Comparison of ENCODE assay signal across 17 cellular contexts in genomic region chr6:38117281-38117680, GRCh38.
DNase-seq lines count a peak whose midpoint lies in the region; ATAC-seq, FAIRE-seq and TF ChIP-seq lines count a peak whose summit lies in the region.
"Had no signal": no experiment of that assay in that cellular context is flagged by ENCODE, and none has a peak within 500 bp of the region (broad histone marks: within the 10 kb centered on the region; RNA-seq: fewer than 3 reads in every experiment).

No MANE protein-coding gene starts in this region.

- H3K9me3 ChIP-seq in A673 (ENCODE audit: low read depth, low read length, poor library complexity, severe bottlenecking) (no peaks in the 10 kb centered on the region), GM23248 (ENCODE audit: low read depth) (no peaks in the 10 kb centered on the region), adipocyte (ENCODE audit: control insufficient read depth, low read length) (no peaks in the 10 kb centered on the region), HepG2 (ENCODE audit: low read length) (no peaks in the 10 kb centered on the region)
- H3K9me3 ChIP-seq: mucosa of descending colon, right lobe of liver had no signal

- no peak for TF ChIP-seq RAD21 in HepG2 (CRISPR knock-in tag; IDR thresholded peaks at IDR 0.05)

- H4K20me1 ChIP-seq in GM23248 (ENCODE audit: insufficient read depth), result peaks cover 5% of the 10 kb centered on the region; the same call in 1 of the 2 replicates
- H4K20me1 ChIP-seq in HepG2 (ENCODE audit: insufficient read depth, low read length), result no peaks in the 10 kb centered on the region

- 0 out of 2 replicates have a peak, but pooled peaks cover 12% of the 10 kb centered on the region for H3F3A ChIP-seq in GM23248 (ENCODE audit: insufficient read depth)

- H3K79me2 ChIP-seq in GM23248 (ENCODE audit: insufficient read depth), result peaks cover 73% of the 10 kb centered on the region
- no peaks in the 10 kb centered on the region for H3K79me2 ChIP-seq in HepG2 (ENCODE audit: insufficient read depth, low read length)

- no peak for DNase-seq in A673 (ENCODE audit: low spot score)
- DNase-seq in GM23248, result peak; percentile 58
- DNase-seq in adipocyte (ENCODE audit: low read depth), result peak; percentile 19
- peak; percentile 21 for DNase-seq in fibroblast of pulmonary artery (ENCODE audit: low read depth)
- DNase-seq in dorsolateral prefrontal cortex, result no peak
- no peak for DNase-seq in HepG2 (ENCODE audit: low spot score)
- DNase-seq: activated CD4-positive, alpha-beta memory T cell treated with anti-CD3 and anti-CD28 coated beads, Interleukin-2, amount 10 ng/mL, durations not matched to agents 7 days and 5 days; KG1; mucosa of descending colon; NCI-H1105 treated with DMSO at 0.1 percent for 48 hours; NCI-H2171 treated with DMSO at 0.1 percent for 48 hours; right lobe of liver; SW 1271; WERI-Rb-1 had no signal

- TF ChIP-seq EP300 in HepG2 (IDR thresholded peaks at IDR 0.05; ENCODE audit: low read depth in 2 of 2, low read length in 2 of 2) (no peak), HepG2 (CRISPR knock-in tag; IDR thresholded peaks at IDR 0.05; ENCODE audit: borderline replicate concordance) (no peak)

- no peak for FAIRE-seq in HepG2 (lab: Jason Lieb, UNC)
- FAIRE-seq: GM18507 had no signal

- H3K9me2 ChIP-seq in GM23248 (ENCODE audit: insufficient read depth), result no peaks in the 10 kb centered on the region

- POLR2A ChIA-PET in A673 (lab: Charles Lee; ENCODE audit: low non-redundant PET) (interaction anchor here (0.6 kb wide), 1 partner anchor 609 kb away, joined by 11 read pairs; no protein-coding TSS in a partner anchor), HepG2 (lab: Yijun Ruan, JAX) (no interaction called here)

- no peak overlapping the region for H3K27ac ChIP-seq in A673 (ENCODE audit: low read depth, low read length, poor library complexity, severe bottlenecking)
- H3K27ac ChIP-seq in GM23248, result 0 out of 2 replicates have a peak overlapping the region, but pooled peaks have one; percentile 11
- no peak overlapping the region for H3K27ac ChIP-seq in dorsolateral prefrontal cortex
- H3K27ac ChIP-seq in HepG2 (ENCODE audit: extremely low read length, insufficient read depth, low read length), result no peak overlapping the region
- H3K27ac ChIP-seq: right lobe of liver had no signal

- in situ Hi-C loops in GM23248 (cut with MboI) (no loop called here), HepG2 (cut with HindIII; ENCODE audit: extremely low pct_ligation_motif_present, low pct_unique_long_range_greater_than_20kb) (no loop called here)

- TSS peak; percentile 21 for BruUV-seq in A673 (replicated peaks; lab: Mats Ljungman, UMichigan)
- BruUV-seq in HepG2 (replicated peaks; lab: Mats Ljungman, UMichigan), result no TSS peak

- H3K4me2 ChIP-seq in GM23248 (ENCODE audit: unreplicated experiment) (peak overlapping the region; percentile 20), HepG2 (ENCODE audit: low read depth, low read length) (no peak overlapping the region)

- TF ChIP-seq POLR2A in HepG2 (IDR thresholded peaks at IDR 0.05; ENCODE audit: insufficient read depth in 1 of 2, low read depth in 2 of 2, low read length in 2 of 2), result no peak

- CTCF ChIA-PET in A673 (lab: Charles Lee), result interaction anchor here (0.7 kb wide), 1 partner anchor 75 kb away, joined by 11 read pairs; no protein-coding TSS in a partner anchor
- CTCF ChIA-PET in HepG2 (lab: Yijun Ruan, JAX; ENCODE audit: low intra/inter-chr PET ratio, low total read pairs), result no interaction called here

- no peak overlapping the region for H2AFZ ChIP-seq in GM23248
- no peak overlapping the region for H2AFZ ChIP-seq in HepG2 (ENCODE audit: low read length)

- ATAC-seq in GM18858 (IDR thresholded peaks at IDR 0.05; ENCODE audit: unreplicated experiment) (no peak), GM21515 (IDR thresholded peaks at IDR 0.05; ENCODE audit: unreplicated experiment) (no peak), HepG2 (no peak)
- ATAC-seq: mucosa of descending colon had no signal

- no peaks in the 10 kb centered on the region for H3K4me1 ChIP-seq in A673 (ENCODE audit: insufficient read depth, low read length, poor library complexity, severe bottlenecking)
- peaks cover 11% of the 10 kb centered on the region for H3K4me1 ChIP-seq in GM23248 (ENCODE audit: insufficient read depth)
- H3K4me1 ChIP-seq in adipocyte (ENCODE audit: control insufficient read depth, insufficient read depth, low read length), result peaks cover 9% of the 10 kb centered on the region
- no peaks in the 10 kb centered on the region for H3K4me1 ChIP-seq in HepG2 (ENCODE audit: insufficient read depth, low read length)
- H3K4me1 ChIP-seq: right lobe of liver had no signal

- H3K27me3 ChIP-seq in A673 (replicated peaks; ENCODE audit: insufficient read depth, low read depth, low read length, poor library complexity) (no peaks in the 10 kb centered on the region), GM23248 (replicated peaks; ENCODE audit: insufficient read depth) (no peaks in the 10 kb centered on the region), adipocyte (replicated peaks; ENCODE audit: control insufficient read depth, insufficient read depth, low read length) (no peaks in the 10 kb centered on the region), dorsolateral prefrontal cortex (no peaks in the 10 kb centered on the region), HepG2 (ENCODE audit: control insufficient read depth in 1 of 2, insufficient read depth in 2 of 2, low read length in 2 of 2) (no peaks in the 10 kb centered on the region)
- H3K27me3 ChIP-seq: right lobe of liver had no signal

- no peak overlapping the region for H3K9ac ChIP-seq in GM23248
- no peak overlapping the region for H3K9ac ChIP-seq in adipocyte (ENCODE audit: low read length)
- no peak overlapping the region for H3K9ac ChIP-seq in HepG2 (ENCODE audit: insufficient read depth, low read depth, low read length)

- no peak for TF ChIP-seq CTCF in A673 (conservative IDR thresholded peaks at IDR 0.05; ENCODE audit: low read depth, low read length)
- no peak for TF ChIP-seq CTCF in fibroblast of pulmonary artery (IDR thresholded peaks at IDR 0.05; ENCODE audit: low read length, missing control alignments)
- no peak for TF ChIP-seq CTCF in dorsolateral prefrontal cortex (IDR thresholded peaks at IDR 0.05 in 54 of 56, conservative IDR thresholded peaks at IDR 0.05 in 2 of 56; ENCODE audit: low read depth in 1 of 56, partially characterized antibody in 56 of 56)
- no peak for TF ChIP-seq CTCF in HepG2 (CRISPR knock-in tag; IDR thresholded peaks at IDR 0.05)

- 22 to 26% methylated on average over 1 of the region's 1 CpG for WGBS in GM23248 (ENCODE audit: low coverage in 1 of 2, low lambda C conversion rate in 2 of 2, missing lambda C conversion rate in 2 of 2), 2 experiments
- WGBS in HepG2 (ENCODE audit: low lambda C conversion rate), result 91% methylated on average over 1 of the region's 1 CpG

- H3K4me3 ChIP-seq in A673 (ENCODE audit: low read depth, low read length, poor library complexity, severe bottlenecking) (no peak overlapping the region), GM23248 (no peak overlapping the region), adipocyte (ENCODE audit: low read length) (no peak overlapping the region), fibroblast of pulmonary artery (replicated peaks; ENCODE audit: low read depth, low read length) (no peak overlapping the region), dorsolateral prefrontal cortex (no peak overlapping the region), HepG2 (replicated peaks in 1 of 3; ENCODE audit: insufficient read depth in 1 of 3, low read depth in 2 of 3, low read length in 3 of 3) (no peak overlapping the region)
- H3K4me3 ChIP-seq: mucosa of descending colon, right lobe of liver had no signal

- intact Hi-C loops in A673 (cut with micrococcal nuclease; ENCODE audit: unreplicated experiment), result no loop called here
- intact Hi-C loops in dorsolateral prefrontal cortex (cut with DNase I), result no loop called here
- intact Hi-C loops in HepG2 (cut with micrococcal nuclease; ENCODE audit: unreplicated experiment), result no loop called here

- peaks cover 7% of the 10 kb centered on the region for H3K36me3 ChIP-seq in A673 (ENCODE audit: insufficient read depth, low read length, poor library complexity, severe bottlenecking)
- 0 out of 2 replicates have a peak, but pooled peaks cover 2% of the 10 kb centered on the region for H3K36me3 ChIP-seq in GM23248 (ENCODE audit: low read depth)
- H3K36me3 ChIP-seq in adipocyte (ENCODE audit: control insufficient read depth, insufficient read depth, low read length, severe bottlenecking), result peaks cover 21% of the 10 kb centered on the region
- H3K36me3 ChIP-seq in HepG2 (replicated peaks in 1 of 2; ENCODE audit: control insufficient read depth in 1 of 2, insufficient read depth in 2 of 2, low read length in 2 of 2), result peaks cover 11 to 31% of the 10 kb centered on the region in 2 experiments

TF ChIP-seq in HepG2, 621 proteins besides CTCF, POLR2A, EP300 and RAD21 (continues in another document):
- TF ChIP-seq ZNF567 (CRISPR knock-in tag; IDR thresholded peaks at IDR 0.05; ENCODE audit: borderline replicate concordance) (no peak), IRX3 (CRISPR knock-in tag; IDR thresholded peaks at IDR 0.05; ENCODE audit: borderline replicate concordance, low read depth) (no peak), STAG1 (CRISPR knock-in tag; IDR thresholded peaks at IDR 0.05) (no peak), DDIT3 (CRISPR knock-in tag; IDR thresholded peaks at IDR 0.05) (no peak), ZBTB38 (CRISPR knock-in tag; IDR thresholded peaks at IDR 0.05) (no peak), MYC (CRISPR knock-in tag; IDR thresholded peaks at IDR 0.05; ENCODE audit: borderline replicate concordance) (no peak)

Comparison
In these comparisons a context has a peak if more than half of its experiments do, and no peak if none do; other contexts are left out.
1. DNase-seq: peak in GM23248 (single experiment), adipocyte (single experiment) and fibroblast of pulmonary artery (single experiment); none in A673 (single experiment), dorsolateral prefrontal cortex (0 of 10) and HepG2 (single experiment).